In genomic region chr4:158621729-158622128, GRCh38 we compare ENCODE assay signal across 13 cellular contexts.
"Had no signal": no experiment of that assay in that cellular context is flagged by ENCODE, and none has a peak within 500 bp of the region (broad histone marks: within the 10 kb centered on the region; RNA-seq: fewer than 3 reads in every experiment).

No MANE protein-coding gene starts in this region.

- H3K36me3 ChIP-seq: lower lobe of right lung, neural progenitor cell had no signal

- H3K27me3 ChIP-seq: neural progenitor cell had no signal

- H3K27ac ChIP-seq: epithelial cell of prostate, lower lobe of right lung, neural progenitor cell had no signal

- H3K9me3 ChIP-seq: lower lobe of right lung had no signal

- H3K4me1 ChIP-seq: neural progenitor cell had no signal

- H2AFZ ChIP-seq: neural progenitor cell had no signal

- H3K4me2 ChIP-seq: neural progenitor cell had no signal

- H3K9ac ChIP-seq: neural progenitor cell had no signal

- ATAC-seq: effector memory CD8-positive, alpha-beta T cell; left colon; lower lobe of right lung; sciatic nerve; stimulated activated naive CD8-positive, alpha-beta T cell treated with anti-CD3 and anti-CD28 coated beads, Interleukin-15, Interleukin-2, amounts not matched to agents 100 U/mL and 50 U/mL, for 24 hours had no signal

- DNase-seq: activated CD4-positive, alpha-beta T cell treated with anti-CD3 and anti-CD28 coated beads, Interleukin-2, amount 10 ng/mL, durations not matched to agents 7 days and 5 days; activated CD4-positive, CD25-positive, alpha-beta regulatory T cell; activated naive CD8-positive, alpha-beta T cell treated with anti-CD3 and anti-CD28 coated beads for 36 hours; cerebellar nuclear complex; effector memory CD8-positive, alpha-beta T cell; head of caudate nucleus; immature natural killer cell; left colon; lower lobe of right lung; stimulated activated naive CD8-positive, alpha-beta T cell treated with anti-CD3 and anti-CD28 coated beads, Interleukin-15, Interleukin-2, amounts not matched to agents 100 U/mL and 50 U/mL, for 24 hours had no signal

- H3K4me3 ChIP-seq: lower lobe of right lung, neural progenitor cell had no signal
